ENCODE assay signal across 8 cellular contexts in the genomic region with DNA sequence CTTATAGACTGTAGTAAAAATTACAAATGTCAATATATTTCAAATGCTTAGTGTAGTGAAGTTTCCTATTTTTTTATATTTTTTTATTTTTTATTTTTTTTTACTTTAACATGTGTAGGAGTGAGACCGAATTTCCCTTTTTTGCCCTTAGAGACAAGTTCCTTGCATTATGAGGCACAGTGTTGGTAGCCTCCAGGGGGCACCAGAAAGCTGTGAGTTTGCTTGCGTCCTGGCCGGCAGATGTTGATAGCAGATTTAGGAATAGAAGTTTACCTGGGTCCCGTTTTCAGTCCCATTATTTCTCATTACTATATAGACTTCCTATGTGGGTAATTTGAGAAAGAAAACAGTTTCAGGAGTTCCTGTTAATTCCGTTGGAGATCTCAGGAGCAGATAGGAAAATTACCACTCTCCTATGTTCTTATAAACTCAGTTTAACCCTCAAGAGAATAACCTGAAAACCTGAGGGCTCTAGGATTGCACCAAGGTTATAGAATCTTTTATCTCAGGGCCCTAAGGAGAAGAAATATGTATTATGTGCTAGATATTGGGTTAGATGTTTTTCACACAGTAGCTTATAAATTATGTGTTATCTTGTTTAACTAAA.
DNase-seq lines count a peak whose midpoint lies in the region; ATAC-seq and TF ChIP-seq lines count a peak whose summit lies in the region.

No MANE protein-coding gene starts in this region.

- H3K4me1 Mint-ChIP-seq in activated T-helper 1 cell treated with anti-CD3 and anti-CD28 coated beads, Interleukin-12 subunit alpha, Interleukin-12 subunit beta, Interleukin-2, Interleukin-4 antibody, amounts not matched to agents 30 ng/mL and 10 ng/mL and 1 ng/mL, durations not matched to agents 14 hours and 24 hours and 36 hours (ENCODE audit: low read depth): no peaks in the 10 kb centered on the region
- H3K4me1 Mint-ChIP-seq in glutamatergic neuron (ENCODE audit: low read depth, unreplicated experiment): no peaks in the 10 kb centered on the region

- no peaks in the 10 kb centered on the region for H3K9me3 Mint-ChIP-seq in activated T-helper 1 cell treated with anti-CD3 and anti-CD28 coated beads, Interleukin-12 subunit alpha, Interleukin-12 subunit beta, Interleukin-2, Interleukin-4 antibody, amounts not matched to agents 30 ng/mL and 10 ng/mL and 1 ng/mL, durations not matched to agents 14 hours and 24 hours and 36 hours
- H3K9me3 Mint-ChIP-seq in glutamatergic neuron (ENCODE audit: unreplicated experiment): no peaks in the 10 kb centered on the region

- peaks cover 18% of the 10 kb centered on the region for H3K27me3 Mint-ChIP-seq in activated T-helper 1 cell treated with anti-CD3 and anti-CD28 coated beads, Interleukin-12 subunit alpha, Interleukin-12 subunit beta, Interleukin-2, Interleukin-4 antibody, amounts not matched to agents 30 ng/mL and 10 ng/mL and 1 ng/mL, durations not matched to agents 14 hours and 24 hours and 36 hours (ENCODE audit: insufficient read depth)
- H3K27me3 Mint-ChIP-seq in glutamatergic neuron (ENCODE audit: unreplicated experiment): no peaks in the 10 kb centered on the region

- H3K27ac Mint-ChIP-seq in activated T-helper 1 cell treated with anti-CD3 and anti-CD28 coated beads, Interleukin-12 subunit alpha, Interleukin-12 subunit beta, Interleukin-2, Interleukin-4 antibody, amounts not matched to agents 30 ng/mL and 10 ng/mL and 1 ng/mL, durations not matched to agents 14 hours and 24 hours and 36 hours: no peak overlapping the region
- no peak overlapping the region for H3K27ac Mint-ChIP-seq in glutamatergic neuron (ENCODE audit: unreplicated experiment)

- no peak overlapping the region for H3K4me3 Mint-ChIP-seq in activated T-helper 1 cell treated with anti-CD3 and anti-CD28 coated beads, Interleukin-12 subunit alpha, Interleukin-12 subunit beta, Interleukin-2, Interleukin-4 antibody, amounts not matched to agents 30 ng/mL and 10 ng/mL and 1 ng/mL, durations not matched to agents 14 hours and 24 hours and 36 hours
- H3K4me3 Mint-ChIP-seq in glutamatergic neuron (ENCODE audit: unreplicated experiment): no peak overlapping the region

- intact Hi-C loops in activated T-helper 1 cell treated with anti-CD3 and anti-CD28 coated beads, Interleukin-12 subunit alpha, Interleukin-12 subunit beta, Interleukin-2, Interleukin-4 antibody, amounts not matched to agents 30 ng/mL and 10 ng/mL and 1 ng/mL, durations not matched to agents 14 hours and 24 hours and 36 hours (cut with micrococcal nuclease): loop anchor here (1.0 to 5.0 kb wide), 3 partner anchors 19 to 475 kb away; no protein-coding TSS in a partner anchor

- peak; percentile 82 for ATAC-seq in GM19455 (IDR thresholded peaks at IDR 0.05; ENCODE audit: unreplicated experiment)
- peak; percentile 88 for ATAC-seq in HG03460 (IDR thresholded peaks at IDR 0.05; ENCODE audit: unreplicated experiment)

- peak; percentile 65 for TF ChIP-seq CTCF in glutamatergic neuron (IDR thresholded peaks at IDR 0.05; ENCODE audit: partially characterized antibody, unreplicated experiment)

- DNase-seq in DMS114 treated with DMSO at 0.1 percent for 48 hours (lab: John Stamatoyannopoulos, UW; ENCODE audit: unreplicated experiment): peak; percentile 7
- DNase-seq in NCI-H82 (lab: John Stamatoyannopoulos, UW): peak; percentile 82
- peak; percentile 11 for DNase-seq in activated T-helper 1 cell treated with anti-CD3 and anti-CD28 coated beads, Interleukin-12 subunit alpha, Interleukin-12 subunit beta, Interleukin-2, Interleukin-4 antibody, amounts not matched to agents 30 ng/mL and 10 ng/mL and 1 ng/mL, durations not matched to agents 14 hours and 24 hours and 36 hours (ENCODE audit: low spot score)
- peak; percentile 73 for DNase-seq in glutamatergic neuron
- DNase-seq in renal cortical epithelial cell (ENCODE audit: low read depth): peak; percentile 68
- no peak for DNase-seq in T1000 (lab: John Stamatoyannopoulos, UW)

- no peaks in the 10 kb centered on the region for H3K36me3 Mint-ChIP-seq in activated T-helper 1 cell treated with anti-CD3 and anti-CD28 coated beads, Interleukin-12 subunit alpha, Interleukin-12 subunit beta, Interleukin-2, Interleukin-4 antibody, amounts not matched to agents 30 ng/mL and 10 ng/mL and 1 ng/mL, durations not matched to agents 14 hours and 24 hours and 36 hours (ENCODE audit: low read depth)
- no peaks in the 10 kb centered on the region for H3K36me3 Mint-ChIP-seq in glutamatergic neuron (ENCODE audit: unreplicated experiment)
